Comparison of ENCODE assay signal across 15 cellular contexts in the genomic region with DNA sequence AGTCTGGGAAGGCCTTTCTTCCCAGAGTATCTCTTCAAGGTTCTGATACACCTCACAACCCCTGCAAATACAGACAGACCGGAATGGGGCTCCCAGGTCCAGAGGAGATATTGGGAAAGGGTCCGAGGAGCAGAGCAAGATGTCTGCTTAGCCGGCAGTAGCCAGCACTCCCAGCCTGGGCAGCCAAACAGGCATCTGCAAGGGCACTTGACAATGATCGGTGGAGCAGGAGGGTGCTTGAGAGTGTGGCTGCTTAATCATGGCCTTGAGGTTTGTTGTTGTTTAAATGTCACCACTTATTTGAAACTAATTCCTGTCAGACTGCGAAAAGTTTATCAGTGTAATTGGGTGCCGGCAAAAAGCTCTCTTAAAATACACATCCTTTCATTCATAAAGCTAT. TPM values are rescaled to one million over a fixed set of nuclear protein-coding genes. Genes with fewer than 3 reads are reported as not detected.
DNase-seq lines count a peak whose midpoint lies in the region; ATAC-seq and TF ChIP-seq lines count a peak whose summit lies in the region.
"Not testable (repeated sequence)": the region's sequence is repeated elsewhere in the genome, so short reads cannot be mapped to it uniquely, and the experiment has no call there.
"Had no signal": no experiment of that assay in that cellular context is flagged by ENCODE, and none has a peak within 500 bp of the region (broad histone marks: within the 10 kb centered on the region; RNA-seq: fewer than 3 reads in every experiment).

No MANE protein-coding gene starts in this region.

- H3K9me3 ChIP-seq in left lung, thyroid gland: not testable (repeated sequence)

- not testable (repeated sequence) for H3K27ac ChIP-seq in left lung, thyroid gland

- H3K36me3 ChIP-seq in left lung, thyroid gland: not testable (repeated sequence)

- not testable (repeated sequence) for H3K4me3 ChIP-seq in left lung; thyroid gland (replicated peaks in 1 of 3)

- WGBS in thyroid gland, 2 donors: 36% methylated on average over 3 of the region's 6 CpGs; no CpG with 5 or more reads in 1 of the 2 donors

- H3K4me1 ChIP-seq in left lung, thyroid gland: not testable (repeated sequence)

- TF ChIP-seq POLR2A in thyroid gland (IDR thresholded peaks at IDR 0.05): not testable (repeated sequence)

- DNase-seq in DMS79 (lab: John Stamatoyannopoulos, UW) (peak; percentile 28), DMS79 treated with DMSO at 0.1 percent for 48 hours (lab: John Stamatoyannopoulos, UW) (peak; percentile 16), thyroid gland (peak; percentile 58 to 61)
- DNase-seq in left lung: not testable (repeated sequence)

- TF ChIP-seq CTCF in left lung (IDR thresholded peaks at IDR 0.05); thyroid gland (IDR thresholded peaks at IDR 0.05): not testable (repeated sequence)

- H3K27me3 ChIP-seq in left lung, thyroid gland: not testable (repeated sequence)

- intact Hi-C loops in left lung (cut with DNase I); thyroid gland (cut with DNase I): not testable (repeated sequence)

- peak; percentile 79 for ATAC-seq in left lung

RNA-seq across cellular contexts. Expression of a gene that starts 15.0 kb away (rescaled TPM):
- total RNA-seq in left lung: 10 to 100 TPM in 1 of 2 donors, 1 to 10 TPM in 1; 2.3 to 10.1 TPM
- not detected for total RNA-seq in thyroid gland
- total RNA-seq: A172; A673; B cell; Calu3; CD4-positive, alpha-beta memory T cell; CD4-positive, alpha-beta T cell; CD4-positive, CD25-positive, alpha-beta regulatory T cell; CD8-positive, alpha-beta memory T cell; CD8-positive, alpha-beta T cell; Daoy; G401 had no signal
